In genomic region chr10:104640339-104641149, GRCh38 we compare ENCODE assay signal across 14 cellular contexts. TPM values are rescaled to one million over a fixed set of nuclear protein-coding genes. Genes with fewer than 3 reads are reported as not detected.
DNase-seq lines count a peak whose midpoint lies in the region; TF ChIP-seq lines count a peak whose summit lies in the region.
"Had no signal": no experiment of that assay in that cellular context is flagged by ENCODE, and none has a peak within 500 bp of the region (broad histone marks: within the 10 kb centered on the region; RNA-seq: fewer than 3 reads in every experiment).

No MANE protein-coding gene starts in this region.

- peaks cover 75 to 94% (median 81%) of the 10 kb centered on the region in 3 donors for H3K27me3 Mint-ChIP-seq in CD14-positive monocyte (ENCODE audit: low read depth in 3 of 3)

- DNase-seq in NCI-H1417 (lab: John Stamatoyannopoulos, UW) (peak in 2 of 3 experiments; percentile 36 to 50), NCI-H1417 treated with DMSO at 0.1 percent for 48 hours (lab: John Stamatoyannopoulos, UW) (no peak), NCI-H69 (lab: John Stamatoyannopoulos, UW) (peak; percentile 45), hepatocyte (ENCODE audit: low spot score) (peak; percentile 49), retina (peak; percentile 74), CD14-positive monocyte (ENCODE audit: low spot score) (no peak), Ammon's horn (ENCODE audit: low spot score) (no peak)
- DNase-seq in activated naive CD4-positive, alpha-beta T cell treated with Interleukin-2 at 50 U/mL for 16 hours = no peak
- DNase-seq: DMS53; naive thymus-derived CD4-positive, alpha-beta T cell; NCI-H1048 had no signal

- peak overlapping the region; percentile 60 for H2AFZ ChIP-seq in hepatocyte

- peaks cover 3% of the 10 kb centered on the region for H3K4me1 Mint-ChIP-seq in CD14-positive monocyte

- no peaks in the 10 kb centered on the region for H3K79me2 ChIP-seq in hepatocyte

- H3K4me3 ChIP-seq in hepatocyte = peak overlapping the region; percentile 20

- intact Hi-C loops in CD14-positive monocyte (cut with micrococcal nuclease) = no loop called here

- no peak overlapping the region for H3K27ac ChIP-seq in hepatocyte

- no peaks in the 10 kb centered on the region for H4K20me1 ChIP-seq in hepatocyte (ENCODE audit: insufficient read depth, poor library complexity, severe bottlenecking)

- TF ChIP-seq CTCF in hepatocyte (IDR thresholded peaks at IDR 0.05; ENCODE audit: poor library complexity) (no peak), CD14-positive monocyte (IDR thresholded peaks at IDR 0.05) (no peak)

- H3K36me3 Mint-ChIP-seq in CD14-positive monocyte = no peaks in the 10 kb centered on the region
- H3K36me3 Mint-ChIP-seq: activated naive CD4-positive, alpha-beta T cell treated with anti-CD3 and anti-CD28 coated beads, Interleukin-2, amount 50 U/mL, for 24 hours had no signal

- peaks cover 90% of the 10 kb centered on the region for H3K27me3 ChIP-seq in hepatocyte

- H3K9me3 ChIP-seq in hepatocyte (ENCODE audit: low read depth) = no peaks in the 10 kb centered on the region

- peaks cover 17% of the 10 kb centered on the region for H3K4me1 ChIP-seq in hepatocyte (ENCODE audit: insufficient read depth)

- peak overlapping the region; percentile 92 for H3K4me2 ChIP-seq in hepatocyte

- H3K9me2 ChIP-seq in hepatocyte (replicated peaks; ENCODE audit: insufficient read depth) = no peaks in the 10 kb centered on the region

- no peaks in the 10 kb centered on the region for H3K36me3 ChIP-seq in hepatocyte (replicated peaks; ENCODE audit: insufficient read depth, low read depth)

- peaks cover 0 to 11% (median 4%) of the 10 kb centered on the region in 7 donors for H3K9me3 Mint-ChIP-seq in CD14-positive monocyte
- H3K9me3 Mint-ChIP-seq: activated naive CD4-positive, alpha-beta T cell treated with anti-CD3 and anti-CD28 coated beads, Interleukin-2, amount 50 U/mL, for 24 hours; dendritic cell treated with granulocyte-macrophage colony-stimulating factor and Interleukin-4, amounts not matched to agents 40 ng/mL and 50 ng/mL, for 4 days had no signal

- peak overlapping the region in 1 of 2 donors; percentile 76 for H3K4me3 Mint-ChIP-seq in CD14-positive monocyte
- H3K4me3 Mint-ChIP-seq: activated naive CD4-positive, alpha-beta T cell treated with anti-CD3 and anti-CD28 coated beads, Interleukin-2, amount 50 U/mL, for 24 hours; dendritic cell treated with granulocyte-macrophage colony-stimulating factor and Interleukin-4, amounts not matched to agents 40 ng/mL and 50 ng/mL, for 4 days had no signal

- 2% methylated on average over 18 of the region's 77 CpGs for WGBS in hepatocyte (ENCODE audit: low lambda C conversion rate, missing lambda C conversion rate)

- H3K27ac Mint-ChIP-seq in CD14-positive monocyte = peak overlapping the region in 1 of 7 donors; percentile 72
- H3K27ac Mint-ChIP-seq: activated naive CD4-positive, alpha-beta T cell treated with anti-CD3 and anti-CD28 coated beads, Interleukin-2, amount 50 U/mL, for 24 hours; dendritic cell treated with granulocyte-macrophage colony-stimulating factor and Interleukin-4, amounts not matched to agents 40 ng/mL and 50 ng/mL, for 4 days had no signal

RNA-seq across cellular contexts. Expression of gene SORCS3, which starts 0.5 kb away (rescaled TPM):
- 0.80 and 1.2 TPM in 2 replicates for total RNA-seq in hepatocyte
- polyA plus RNA-seq in hepatocyte (0.59 TPM in 1 of 2 replicates, not detected in the other), CD14-positive monocyte (not detected)
- total RNA-seq: A172 had no signal

Comparison
In these comparisons a context has a peak if more than half of its experiments do, and no peak if none do; other contexts are left out.
1. DNase-seq: peak in NCI-H1417 (2 of 3), NCI-H69 (single experiment), hepatocyte (single experiment) and retina (single experiment); none in NCI-H1417 treated with DMSO at 0.1 percent for 48 hours (single experiment), CD14-positive monocyte (single experiment), Ammon's horn (single experiment) and activated naive CD4-positive, alpha-beta T cell treated with Interleukin-2 at 50 U/mL for 16 hours (single experiment).